Comparison of ENCODE assay signal across 9 cellular contexts in the genomic region with DNA sequence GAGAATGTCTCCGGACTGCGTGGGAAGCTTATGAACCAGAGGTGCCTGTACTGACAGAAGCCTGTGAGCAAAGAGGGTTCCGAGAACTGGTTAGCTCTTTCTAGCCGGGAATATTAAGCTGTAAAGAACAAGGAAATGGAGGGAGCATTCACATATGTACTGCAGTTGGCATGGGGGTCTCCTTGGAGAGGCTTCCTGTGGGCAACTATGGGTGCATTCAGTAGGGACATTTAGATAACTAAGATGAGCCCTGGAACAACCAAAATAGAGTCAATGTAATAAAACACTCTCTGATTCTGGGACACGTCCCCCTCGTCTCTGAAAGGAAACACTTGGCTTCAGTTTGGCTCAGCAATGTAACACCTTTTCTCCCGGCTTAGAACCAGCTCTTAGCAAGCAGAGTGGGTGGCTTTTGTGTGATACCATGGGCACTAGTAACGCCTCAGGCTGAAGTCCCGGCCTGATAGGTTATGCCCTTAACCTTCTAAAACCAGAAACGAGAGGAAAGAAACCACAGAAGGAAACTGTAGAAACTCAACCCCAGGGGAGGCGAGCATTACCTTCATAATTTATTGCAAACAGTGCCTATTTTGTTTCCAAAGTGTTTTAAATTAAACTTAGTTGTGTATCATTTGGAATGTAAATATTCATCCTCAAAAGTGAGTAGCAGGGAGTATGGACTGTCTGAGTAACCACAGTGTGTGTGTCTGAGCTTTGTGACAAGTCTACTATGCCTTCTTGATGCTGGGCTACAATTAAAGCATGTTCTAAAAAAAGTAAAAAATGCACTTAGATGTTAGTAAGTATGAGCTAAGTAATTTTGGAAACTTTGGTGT. TPM values are rescaled to one million over a fixed set of nuclear protein-coding genes. Genes with fewer than 3 reads are reported as not detected.
A peak's percentile ranks its signal among the peaks of the same experiment; 100 is the strongest.
DNase-seq lines count a peak whose midpoint lies in the region; ATAC-seq lines count a peak whose summit lies in the region.
"Had no signal": no experiment of that assay in that cellular context is flagged by ENCODE, and none has a peak within 500 bp of the region (broad histone marks: within the 10 kb centered on the region; RNA-seq: fewer than 3 reads in every experiment).

No MANE protein-coding gene starts in this region.

- intact Hi-C loops in Right ventricle myocardium superior (cut with DNase I) = loop anchor here (5.0 kb wide), 2 partner anchors 114 to 129 kb away; no protein-coding TSS in a partner anchor

- peak; percentile 45 for ATAC-seq in GM21825 (IDR thresholded peaks at IDR 0.05; ENCODE audit: unreplicated experiment)
- no peak for ATAC-seq in Right ventricle myocardium superior (ENCODE audit: poor library complexity)

- peak; percentile 18 for DNase-seq in activated CD4-positive, alpha-beta T cell treated with anti-CD3 and anti-CD28 coated beads, Interleukin-2, amount 50 U/mL, for 1 hour
- peak; percentile 76 for DNase-seq in left kidney (ENCODE audit: low read depth, low spot score)
- DNase-seq in stimulated activated naive CD4-positive, alpha-beta T cell treated with Interleukin-2 at 50 U/mL for 16 hours (lab: John Stamatoyannopoulos, UW) = peak; percentile 36
- DNase-seq in NCI-H524 (lab: John Stamatoyannopoulos, UW) = no peak
- no peak for DNase-seq in NCI-H128 (lab: John Stamatoyannopoulos, UW; ENCODE audit: unreplicated experiment)
- no peak for DNase-seq in Right ventricle myocardium superior
- no peak for DNase-seq in HuH-7 (ENCODE audit: low spot score)
- DNase-seq: NCI-H1694 had no signal

RNA-seq across cellular contexts. Expression of a gene that starts 48.9 kb away (rescaled TPM):
- 10.4 TPM for total RNA-seq in Right ventricle myocardium superior

Comparison
In these comparisons a context has a peak if more than half of its experiments do, and no peak if none do; other contexts are left out.
1. DNase-seq: peak in activated CD4-positive, alpha-beta T cell treated with anti-CD3 and anti-CD28 coated beads, Interleukin-2, amount 50 U/mL, for 1 hour (single experiment), left kidney (single experiment) and stimulated activated naive CD4-positive, alpha-beta T cell treated with Interleukin-2 at 50 U/mL for 16 hours (single experiment); none in NCI-H524 (0 of 2), NCI-H128 (single experiment), Right ventricle myocardium superior (single experiment) and HuH-7 (single experiment).